8 cellular contexts compared by ENCODE assay signal in genomic region chr7:138979988-138980574, GRCh38. TPM values are rescaled to one million over a fixed set of nuclear protein-coding genes. Genes with fewer than 3 reads are reported as not detected.
A peak's percentile ranks its signal among the peaks of the same experiment; 100 is the strongest.
DNase-seq lines count a peak whose midpoint lies in the region; ATAC-seq, FAIRE-seq and TF ChIP-seq lines count a peak whose summit lies in the region.

No MANE protein-coding gene starts in this region.

- H3K9me3 Mint-ChIP-seq in glutamatergic neuron (ENCODE audit: unreplicated experiment) = peaks cover 19% of the 10 kb centered on the region

- ATAC-seq in HG03135 (IDR thresholded peaks at IDR 0.05; ENCODE audit: unreplicated experiment) = no peak

- WGBS in small intestine, 3 donors = 19 to 32% (median 19%) methylated on average over 9 of the region's 9 CpGs

- no peak for TF ChIP-seq CTCF in glutamatergic neuron (IDR thresholded peaks at IDR 0.05; ENCODE audit: partially characterized antibody, unreplicated experiment)

- peaks cover 6% of the 10 kb centered on the region for H3K36me3 Mint-ChIP-seq in glutamatergic neuron (ENCODE audit: unreplicated experiment)

- peak; percentile 57 for DNase-seq in NCI-H1092 treated with DMSO at 0.1 percent for 48 hours (lab: John Stamatoyannopoulos, UW)
- DNase-seq in NCI-H1092 (lab: John Stamatoyannopoulos, UW) = no peak
- DNase-seq in SK-N-MC (ENCODE audit: low read depth, low spot score) = no peak
- DNase-seq in glutamatergic neuron = no peak
- peak; percentile 21 for DNase-seq in small intestine
- DNase-seq in SKM-1 (lab: John Stamatoyannopoulos, UW; ENCODE audit: unreplicated experiment) = no peak
- DNase-seq in activated naive CD4-positive, alpha-beta T cell treated with anti-CD3 and anti-CD28 coated beads, Interleukin-2, amount 50 U/mL, for 16 hours = no peak

- H3K36me3 ChIP-seq in SK-N-MC (ENCODE audit: insufficient read depth, low read length) (no peaks in the 10 kb centered on the region), small intestine (ENCODE audit: control insufficient read depth in 2 of 2, insufficient read depth in 2 of 2, low read length in 2 of 2) (no peaks in the 10 kb centered on the region)

- no peaks in the 10 kb centered on the region for H3K27me3 ChIP-seq in small intestine (ENCODE audit: control insufficient read depth in 2 of 2, insufficient read depth in 2 of 2, low read length in 2 of 2)

- no peaks in the 10 kb centered on the region for H3K4me1 ChIP-seq in small intestine (ENCODE audit: control insufficient read depth in 2 of 2, insufficient read depth in 1 of 2, low read depth in 1 of 2, low read length in 1 of 2)

- H3K4me3 ChIP-seq in SK-N-MC (peak overlapping the region; percentile 75), small intestine (ENCODE audit: low read depth in 1 of 2, low read length in 2 of 2) (peak overlapping the region in 1 of 2 donors; percentile 62)

- no peak overlapping the region for H3K9ac ChIP-seq in SK-N-MC (ENCODE audit: insufficient read length)

- FAIRE-seq in small intestine (lab: Jason Lieb, UNC) = no peak

- peaks cover 13% of the 10 kb centered on the region for H3K27me3 Mint-ChIP-seq in glutamatergic neuron (ENCODE audit: unreplicated experiment)

- H3K27ac ChIP-seq in SK-N-MC = no peak overlapping the region
- no peak overlapping the region for H3K27ac ChIP-seq in small intestine (ENCODE audit: low read depth in 1 of 2, low read length in 1 of 2)

- H3K4me3 Mint-ChIP-seq in glutamatergic neuron (ENCODE audit: unreplicated experiment) = peak overlapping the region; percentile 93

- peaks cover 25% of the 10 kb centered on the region for H3K4me1 Mint-ChIP-seq in glutamatergic neuron (ENCODE audit: low read depth, unreplicated experiment)

- no peaks in the 10 kb centered on the region for H3K9me3 ChIP-seq in SK-N-MC (ENCODE audit: low read depth, low read length)
- no peaks in the 10 kb centered on the region for H3K9me3 ChIP-seq in small intestine (ENCODE audit: control insufficient read depth, low read depth)

- H3K27ac Mint-ChIP-seq in glutamatergic neuron (ENCODE audit: unreplicated experiment) = peak overlapping the region; percentile 88

RNA-seq across cellular contexts. Expression of gene KIAA1549, which starts 1.1 kb away (rescaled TPM):
- 40.2 TPM for total RNA-seq in glutamatergic neuron (ENCODE audit: unreplicated experiment)
- 1 to 10 TPM in 1 of 3 donors, under 1 TPM in 2; under 0.01 to 2.1 (median 0.27) TPM for polyA plus RNA-seq in small intestine

RNA-seq across cellular contexts. Expression of gene ZC3HAV1L, which starts 55.8 kb away (rescaled TPM):
- total RNA-seq in glutamatergic neuron (ENCODE audit: unreplicated experiment) = 5.8 TPM
- polyA plus RNA-seq in small intestine = 1 to 10 TPM in 1 of 3 donors, not detected in 2; 1.7 TPM

Comparison
In these comparisons a context has a peak if more than half of its experiments do, and no peak if none do; other contexts are left out.
1. DNase-seq: peak in NCI-H1092 treated with DMSO at 0.1 percent for 48 hours (single experiment) and small intestine (single experiment); none in NCI-H1092 (single experiment), SK-N-MC (single experiment), glutamatergic neuron (single experiment), SKM-1 (single experiment) and activated naive CD4-positive, alpha-beta T cell treated with anti-CD3 and anti-CD28 coated beads, Interleukin-2, amount 50 U/mL, for 16 hours (single experiment).